Comparison of ENCODE assay signal across 8 cellular contexts in the genomic region with DNA sequence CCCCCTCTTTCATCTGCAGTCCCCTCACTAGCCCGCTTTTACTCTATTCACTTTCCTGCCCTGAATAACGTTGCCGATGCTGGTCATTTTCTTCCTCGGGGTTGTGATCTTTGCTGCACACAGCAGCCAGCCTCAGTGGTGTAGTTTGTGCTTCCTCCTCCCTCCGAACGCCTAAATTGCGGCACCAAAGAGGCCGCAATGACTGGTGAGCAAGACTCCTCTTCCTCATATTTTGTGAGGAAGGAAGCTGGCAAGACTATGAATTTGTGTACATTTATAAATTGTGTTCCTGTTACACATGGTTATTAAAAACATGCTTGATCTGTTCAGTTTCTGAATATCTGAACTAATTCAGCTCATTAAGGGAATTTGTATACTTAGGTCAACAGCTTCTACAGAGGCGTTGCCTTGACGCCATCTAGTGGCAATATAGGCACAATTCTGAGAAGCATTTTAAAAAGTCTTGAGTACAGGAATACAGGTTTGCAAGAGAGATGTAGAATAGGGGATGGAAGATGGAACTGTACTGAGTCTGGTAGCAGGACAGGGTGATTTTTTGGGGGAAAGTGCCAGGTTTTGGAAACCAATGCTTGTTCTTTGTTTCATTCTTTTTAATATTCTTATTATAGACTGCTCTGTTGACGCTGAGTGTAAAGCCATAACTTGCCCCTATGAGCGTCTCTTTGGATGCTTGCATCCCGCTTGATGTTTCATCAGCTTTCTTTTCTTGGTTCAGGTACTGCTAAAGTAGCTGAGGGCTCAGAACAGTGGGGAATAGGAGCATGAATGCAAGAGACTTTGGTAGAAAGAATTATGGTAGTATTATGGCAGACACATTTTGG. TPM values are rescaled to one million over a fixed set of nuclear protein-coding genes. Genes with fewer than 3 reads are reported as not detected.
DNase-seq lines count a peak whose midpoint lies in the region; ATAC-seq and TF ChIP-seq lines count a peak whose summit lies in the region.

No MANE protein-coding gene starts in this region.

- peak; percentile 68 for ATAC-seq in GM18505 (IDR thresholded peaks at IDR 0.05; ENCODE audit: unreplicated experiment)
- peak; percentile 60 for ATAC-seq in HG03045 (IDR thresholded peaks at IDR 0.05; ENCODE audit: unreplicated experiment)
- ATAC-seq in activated B cell treated with CpG ODN at 0.5 μM for 24 hours (ENCODE audit: low read depth), result peak; percentile 40
- no peak for ATAC-seq in GM21737 (IDR thresholded peaks at IDR 0.05; ENCODE audit: unreplicated experiment)

- no peak for TF ChIP-seq POLR2A in GM18505 (IDR thresholded peaks at IDR 0.05; ENCODE audit: borderline replicate concordance, extremely low read depth, insufficient read depth, insufficient read length)

- TF ChIP-seq CTCF in BJ (IDR thresholded peaks at IDR 0.05; ENCODE audit: insufficient read depth, low read depth, low read length), result peak; percentile 83
- peak; percentile 70 for TF ChIP-seq CTCF in activated B cell treated with CpG ODN at 0.5 μM for 24 hours (IDR thresholded peaks at IDR 0.05)

- no peaks in the 10 kb centered on the region for H3K27me3 ChIP-seq in BJ (ENCODE audit: control insufficient read depth, insufficient read depth, low read length)

- no peaks in the 10 kb centered on the region for H3K9me3 Mint-ChIP-seq in activated B cell treated with CpG ODN at 0.5 μM for 24 hours

- no peak overlapping the region for H3K4me3 ChIP-seq in BJ (ENCODE audit: low read depth, low read length)

- peaks cover 20% of the 10 kb centered on the region for H3K36me3 Mint-ChIP-seq in activated B cell treated with CpG ODN at 0.5 μM for 24 hours (ENCODE audit: low read depth)

- POLR2A ChIA-PET in BJ (lab: Charles Lee) (no interaction called here), activated B cell treated with CpG ODN at 0.5 μM for 24 hours (lab: Charles Lee) (no interaction called here)

- CTCF ChIA-PET in BJ (lab: Yijun Ruan, JAX) (interaction anchor here (0.7 to 2.0 kb wide), 14 partner anchors 9 to 140 kb away, joined by 3 to 15 read pairs (median 4); partner anchors contain the start of genes TAS2R3 and TAS2R4), activated B cell treated with CpG ODN at 0.5 μM for 24 hours (lab: Charles Lee) (interaction anchor here (1.0 to 3.6 kb wide), 4 partner anchors 11 to 132 kb away, joined by 3 to 36 read pairs (median 6); partner anchors contain the start of gene SSBP1)

- DNase-seq in BJ (ENCODE audit: low read depth), result peak; percentile 6
- DNase-seq in NCI-H2107 treated with DMSO at 0.1 percent for 48 hours (lab: John Stamatoyannopoulos, UW; ENCODE audit: unreplicated experiment), result peak; percentile 48
- DNase-seq in activated B cell treated with CpG ODN at 0.5 μM for 24 hours, result no peak
- DNase-seq in foreskin melanocyte, result peak; percentile 42
- peak; percentile 76 for DNase-seq in pons (ENCODE audit: low spot score)

- H3K27me3 Mint-ChIP-seq in activated B cell treated with CpG ODN at 0.5 μM for 24 hours, result no peaks in the 10 kb centered on the region

- intact Hi-C loops in activated B cell treated with CpG ODN at 0.5 μM for 24 hours (cut with micrococcal nuclease), result loop anchor here (1.0 kb wide), 2 partner anchors 31 to 132 kb away; no protein-coding TSS in a partner anchor

- H3K4me1 Mint-ChIP-seq in activated B cell treated with CpG ODN at 0.5 μM for 24 hours, result no peaks in the 10 kb centered on the region

- H3K27ac Mint-ChIP-seq in activated B cell treated with CpG ODN at 0.5 μM for 24 hours, result no peak overlapping the region

- no peak overlapping the region for H3K4me3 Mint-ChIP-seq in activated B cell treated with CpG ODN at 0.5 μM for 24 hours

- H3K36me3 ChIP-seq in BJ (ENCODE audit: control insufficient read depth, insufficient read depth, low read length), result peaks cover 5% of the 10 kb centered on the region; the same call in 1 of the 2 replicates

RNA-seq across cellular contexts. Expression of gene TAS2R5, which starts 4.1 kb away (rescaled TPM):
- polyA plus RNA-seq in BJ (2011; rRNA removed), result 0.43 and 0.64 TPM in 2 replicates
- 1.5 and 1.7 TPM in 2 replicates for polyA minus RNA-seq in BJ (2011; rRNA and poly(A)+ RNA removed)
- total RNA-seq in activated B cell treated with CpG ODN at 0.5 μM for 24 hours, result 1.1 and 1.5 TPM in 2 replicates

RNA-seq across cellular contexts. Expression of gene TAS2R4, which starts 9.5 kb away (rescaled TPM):
- polyA plus RNA-seq in BJ (2011; rRNA removed), result 0.12 and 0.23 TPM in 2 replicates
- polyA minus RNA-seq in BJ (2011; rRNA and poly(A)+ RNA removed), result 0.62 and 1.1 TPM in 2 replicates
- total RNA-seq in activated B cell treated with CpG ODN at 0.5 μM for 24 hours, result 1.3 and 1.9 TPM in 2 replicates

RNA-seq across cellular contexts. Expression of gene TAS2R3, which starts 22.0 kb away (rescaled TPM):
- polyA plus RNA-seq in BJ (2011; rRNA removed), result 0.29 TPM in 1 of 2 replicates, not detected in the other
- polyA minus RNA-seq in BJ (2011; rRNA and poly(A)+ RNA removed), result 2.0 and 2.8 TPM in 2 replicates
- 2.8 and 3.3 TPM in 2 replicates for total RNA-seq in activated B cell treated with CpG ODN at 0.5 μM for 24 hours

RNA-seq across cellular contexts. Expression of gene SSBP1, which starts 47.8 kb away (rescaled TPM):
- polyA plus RNA-seq in BJ (2011; rRNA removed), result 55.0 and 139 TPM in 2 replicates
- polyA minus RNA-seq in BJ (2011; rRNA and poly(A)+ RNA removed), result 12.0 and 17.9 TPM in 2 replicates
- 122 and 146 TPM in 2 replicates for total RNA-seq in activated B cell treated with CpG ODN at 0.5 μM for 24 hours

RNA-seq across cellular contexts. Expression of gene PRSS37, which starts 55.4 kb away (rescaled TPM):
- polyA plus RNA-seq in BJ (2011; rRNA removed), result not detected in 2 replicates
- polyA minus RNA-seq in BJ (2011; rRNA and poly(A)+ RNA removed), result not detected in 2 replicates
- total RNA-seq in activated B cell treated with CpG ODN at 0.5 μM for 24 hours, result not detected in 2 replicates
